16 cellular contexts compared by ENCODE assay signal in the genomic region with DNA sequence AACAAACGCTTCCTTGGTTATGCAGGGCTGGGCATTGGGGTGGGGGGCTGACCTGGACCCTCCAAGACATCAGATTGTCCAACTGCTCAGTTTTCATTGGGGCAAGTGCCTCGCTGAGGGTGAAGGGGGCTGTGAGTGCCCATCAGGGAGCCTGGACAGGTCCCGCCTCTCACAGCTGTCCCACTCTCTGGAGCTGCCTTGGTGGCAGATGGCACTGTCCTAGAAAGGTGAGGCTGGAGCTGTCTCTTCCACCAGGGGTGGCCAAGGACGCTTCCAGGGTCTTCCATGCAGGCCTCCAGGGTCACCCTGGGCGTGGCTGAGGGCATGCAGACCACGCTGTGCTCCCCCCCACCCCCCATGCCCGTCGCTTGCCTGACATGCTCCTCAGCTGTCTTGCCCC. TPM values are rescaled to one million over a fixed set of nuclear protein-coding genes. Genes with fewer than 3 reads are reported as not detected.
DNase-seq lines count a peak whose midpoint lies in the region; ATAC-seq, FAIRE-seq and TF ChIP-seq lines count a peak whose summit lies in the region.
"Had no signal": no experiment of that assay in that cellular context is flagged by ENCODE, and none has a peak within 500 bp of the region (broad histone marks: within the 10 kb centered on the region; RNA-seq: fewer than 3 reads in every experiment).

No MANE protein-coding gene starts in this region.

- TF ChIP-seq CTCF in Peyer's patch (IDR thresholded peaks at IDR 0.05): no peak
- TF ChIP-seq CTCF in left lung (IDR thresholded peaks at IDR 0.05): no peak

- no peaks in the 10 kb centered on the region for H3K36me3 ChIP-seq in Peyer's patch
- no peaks in the 10 kb centered on the region for H3K36me3 ChIP-seq in left lung
- H3K36me3 ChIP-seq in small intestine (ENCODE audit: control insufficient read depth in 2 of 2, insufficient read depth in 2 of 2, low read length in 2 of 2): no peaks in the 10 kb centered on the region

- TF ChIP-seq POLR2A in Peyer's patch (IDR thresholded peaks at IDR 0.05): peak in 1 of 2 donors; percentile 11

- H3K4me3 ChIP-seq in Peyer's patch (peak overlapping the region in 1 of 4 donors; percentile 3), left lung (no peak overlapping the region), small intestine (ENCODE audit: low read depth in 1 of 2, low read length in 2 of 2) (peak overlapping the region in 1 of 2 donors; percentile 10)

- 48 to 64% (median 55%) methylated on average over 8 of the region's 8 CpGs for WGBS in small intestine, 3 donors

- H3K27me3 ChIP-seq in Peyer's patch (no peaks in the 10 kb centered on the region), left lung (no peaks in the 10 kb centered on the region), small intestine (ENCODE audit: control insufficient read depth in 2 of 2, insufficient read depth in 2 of 2, low read length in 2 of 2) (no peaks in the 10 kb centered on the region)

- DNase-seq in NCI-H2171 treated with DMSO at 0.1 percent for 48 hours (lab: John Stamatoyannopoulos, UW) (peak; percentile 11), NCI-H2171 (lab: John Stamatoyannopoulos, UW) (no peak), Peyer's patch (no peak), left lung (no peak), small intestine (no peak), NCI-H1436 treated with DMSO at 0.1 percent for 48 hours (lab: John Stamatoyannopoulos, UW) (no peak), EL (no peak)
- no peak for DNase-seq in stimulated activated CD4-positive, alpha-beta T cell treated with anti-CD3 and anti-CD28 coated beads, Interleukin-1b, Interleukin-23, amount 100 ng/mL, for 48 hours
- DNase-seq: 8988T; activated CD8-positive, alpha-beta memory T cell treated with anti-CD3 and anti-CD28 coated beads, Interleukin-2, amount 50 U/mL, for 4 hours; activated naive CD4-positive, alpha-beta T cell treated with anti-CD3 and anti-CD28 coated beads for 36 hours; effector memory CD8-positive, alpha-beta T cell; GDM1; stimulated activated CD4-positive, alpha-beta T cell treated with anti-CD3 and anti-CD28 coated beads, Interleukin-12 subunit alpha, Interleukin-12 subunit beta, amount 100 ng/mL, for 4 hours; stimulated activated naive CD8-positive, alpha-beta T cell treated with anti-CD3 and anti-CD28 coated beads, Interleukin-15, amount 100 ng/mL, for 72 hours had no signal

- no peaks in the 10 kb centered on the region for H3K9me3 ChIP-seq in Peyer's patch
- H3K9me3 ChIP-seq in left lung: no peaks in the 10 kb centered on the region
- no peaks in the 10 kb centered on the region for H3K9me3 ChIP-seq in small intestine (ENCODE audit: control insufficient read depth, low read depth)

- H3K27ac ChIP-seq in Peyer's patch (peak overlapping the region in 3 of 4 donors; percentile 63 to 88 (median 70)), left lung (peak overlapping the region; percentile 68 to 73), small intestine (ENCODE audit: low read depth in 1 of 2, low read length in 1 of 2) (peak overlapping the region; percentile 92 to 97)

- no peak for ATAC-seq in left lung
- ATAC-seq: effector memory CD8-positive, alpha-beta T cell; stimulated activated naive CD8-positive, alpha-beta T cell treated with anti-CD3 and anti-CD28 coated beads, Interleukin-15, amount 100 ng/mL, for 72 hours had no signal

- intact Hi-C loops in left lung (cut with DNase I): no loop called here

- H3K4me1 ChIP-seq in Peyer's patch (peaks cover 6 to 48% (median 11%) of the 10 kb centered on the region in 4 donors), left lung (peaks cover 40 to 53% of the 10 kb centered on the region in 2 donors), small intestine (ENCODE audit: control insufficient read depth in 2 of 2, insufficient read depth in 1 of 2, low read depth in 1 of 2, low read length in 1 of 2) (peaks cover 11 to 12% of the 10 kb centered on the region in 2 donors)

- no peak for FAIRE-seq in small intestine (lab: Jason Lieb, UNC)

RNA-seq across cellular contexts. Expression of a gene that starts 53.4 kb away (rescaled TPM):
- total RNA-seq in Peyer's patch: 1 to 10 TPM in 1 of 4 donors, not detected in 3; 6.6 TPM
- 1 to 10 TPM; 1.1 to 1.4 TPM for total RNA-seq in left lung
- 1 to 10 TPM in 1 of 3 donors, not detected in 2; 1.2 TPM for polyA plus RNA-seq in small intestine
- total RNA-seq: activated naive CD4-positive, alpha-beta T cell treated with anti-CD3 and anti-CD28 coated beads for 36 hours; NCI-H460 had no signal
